15 cellular contexts compared by ENCODE assay signal in genomic region chrY:12623204-12623603, GRCh38.
DNase-seq lines count a peak whose midpoint lies in the region; ATAC-seq and TF ChIP-seq lines count a peak whose summit lies in the region.
"Had no signal": no experiment of that assay in that cellular context is flagged by ENCODE, and none has a peak within 500 bp of the region (broad histone marks: within the 10 kb centered on the region; RNA-seq: fewer than 3 reads in every experiment).

No MANE protein-coding gene starts in this region.

- DNase-seq in AG10803 (ENCODE audit: low read depth) (peak; percentile 50), HCEC 1CT (peak; percentile 27), amniotic epithelial cell (ENCODE audit: low read depth) (peak; percentile 2), fibroblast of peridontal ligament (ENCODE audit: extremely low read depth) (peak; percentile 11), NCI-H226 (no peak), SHP77 treated with DMSO at 0.1 percent for 48 hours (lab: John Stamatoyannopoulos, UW) (no peak)
- DNase-seq: AML-193; CD4-positive, alpha-beta T cell; DMS79; GF-D8; IMR-90 had no signal

- TF ChIP-seq CTCF in AG10803 (conservative IDR thresholded peaks at IDR 0.05; ENCODE audit: low read length): no peak

- H3K4me3 ChIP-seq in AG10803 (ENCODE audit: low read length): no peak overlapping the region
- H3K4me3 ChIP-seq: BLaER1 had no signal

- no peak for ATAC-seq in HG02588 (IDR thresholded peaks at IDR 0.05; ENCODE audit: unreplicated experiment)
- no peak for ATAC-seq in GM18873 (IDR thresholded peaks at IDR 0.05; ENCODE audit: low FRiP score, unreplicated experiment)
- ATAC-seq: HCT116 had no signal

Comparison
In these comparisons a context has a peak if more than half of its experiments do, and no peak if none do; other contexts are left out.
1. DNase-seq: peak in AG10803 (single experiment), HCEC 1CT (single experiment), amniotic epithelial cell (single experiment) and fibroblast of peridontal ligament (single experiment); none in NCI-H226 (single experiment) and SHP77 treated with DMSO at 0.1 percent for 48 hours (single experiment).